In genomic region chr2:78977661-78978145, GRCh38 we compare ENCODE assay signal across 1 cellular context.
TF ChIP-seq lines count a peak whose summit lies in the region.

No MANE protein-coding gene starts in this region.

TF ChIP-seq in GM12878, 131 proteins besides CTCF, POLR2A, EP300 and RAD21 (continued from another document):
- 0 out of 2 replicates have a peak, but pooled peaks have one; percentile 44 for TF ChIP-seq CBFB (IDR thresholded peaks at IDR 0.05; ENCODE audit: low read depth)
- peak; percentile 60; the same call in 1 of the 2 replicates for TF ChIP-seq FOXM1 (IDR thresholded peaks at IDR 0.05; ENCODE audit: low read depth, low read length)
- 0 out of 2 replicates have a peak, but pooled peaks have one; percentile 29 for TF ChIP-seq YY1 (IDR thresholded peaks at IDR 0.05; ENCODE audit: low read depth, low read length)
- TF ChIP-seq NFIC (IDR thresholded peaks at IDR 0.05; ENCODE audit: low read depth, low read length), result peak; percentile 76
- no peak for TF ChIP-seq SMAD1 (IDR thresholded peaks at IDR 0.05; ENCODE audit: low read depth, partially characterized antibody)
- TF ChIP-seq RCOR1 (conservative IDR thresholded peaks at IDR 0.05; ENCODE audit: low read depth, low read length), result peak; percentile 88; the same call in 1 of the 2 replicates
- TF ChIP-seq SPI1 (IDR thresholded peaks at IDR 0.05; ENCODE audit: borderline replicate concordance, insufficient read depth, low read depth, low read length), result peak; percentile 99
- TF ChIP-seq CREB1 (IDR thresholded peaks at IDR 0.05; ENCODE audit: low read depth), result no peak
- peak; percentile 98 for TF ChIP-seq IKZF1 (conservative IDR thresholded peaks at IDR 0.05)
- peak; percentile 93; the same call in 1 of the 2 replicates for TF ChIP-seq STAT3 (IDR thresholded peaks at IDR 0.05; ENCODE audit: low read depth, low read length)
- peak; percentile 14; the same call in 1 of the 2 replicates for TF ChIP-seq TCF3 (IDR thresholded peaks at IDR 0.05; ENCODE audit: borderline replicate concordance, insufficient read depth, low read depth, low read length)
- TF ChIP-seq JUND (IDR thresholded peaks at IDR 0.05; ENCODE audit: low read depth, low read length), result peak; percentile 55; the same call in 1 of the 2 replicates
- TF ChIP-seq ZBED1 (IDR thresholded peaks at IDR 0.05; ENCODE audit: borderline replicate concordance), result no peak
- peak; percentile 95 for TF ChIP-seq RELB (IDR thresholded peaks at IDR 0.05; ENCODE audit: low read depth)
- peak; percentile 64 for TF ChIP-seq MLLT1 (IDR thresholded peaks at IDR 0.05)
- no peak for TF ChIP-seq ZBTB11 (CRISPR knock-in tag; IDR thresholded peaks at IDR 0.05)
- TF ChIP-seq ZNF217 (IDR thresholded peaks at IDR 0.05), result peak; percentile 82; the same call in 1 of the 2 replicates
- TF ChIP-seq NR2F1 (conservative IDR thresholded peaks at IDR 0.05), result peak; percentile 92
- TF ChIP-seq GABPA (IDR thresholded peaks at IDR 0.05; ENCODE audit: low read depth), result 0 out of 2 replicates have a peak, but pooled peaks have one; percentile 20
- peak; percentile 67; the same call in 1 of the 2 replicates for TF ChIP-seq PKNOX1 (IDR thresholded peaks at IDR 0.05)
- no peak for TF ChIP-seq SUZ12 (IDR thresholded peaks at IDR 0.05; ENCODE audit: unreplicated experiment)
- TF ChIP-seq NBN (IDR thresholded peaks at IDR 0.05), result peak; percentile 65
- peak; percentile 83 for TF ChIP-seq GATAD2B (conservative IDR thresholded peaks at IDR 0.05; ENCODE audit: low read depth)
- peak; percentile 32; the same call in 1 of the 2 replicates for TF ChIP-seq CREM (IDR thresholded peaks at IDR 0.05; ENCODE audit: low read depth)
- TF ChIP-seq HDAC2 (IDR thresholded peaks at IDR 0.05), result no peak
- peak; percentile 73; the same call in 1 of the 2 replicates for TF ChIP-seq PAX5 (IDR thresholded peaks at IDR 0.05; ENCODE audit: borderline replicate concordance, low read depth, low read length)
- TF ChIP-seq RB1 (IDR thresholded peaks at IDR 0.05; ENCODE audit: borderline replicate concordance), result no peak
- peak; percentile 96 for TF ChIP-seq BCL11A (IDR thresholded peaks at IDR 0.05; ENCODE audit: low read depth, low read length)
- peak; percentile 99 for TF ChIP-seq IKZF2 (IDR thresholded peaks at IDR 0.05)
- TF ChIP-seq MXI1 (IDR thresholded peaks at IDR 0.05; ENCODE audit: low read depth, low read length), result 0 out of 2 replicates have a peak, but pooled peaks have one; percentile 10
- peak in 1 of 2 experiments; percentile 81; a peak in 2 of 4 replicates for TF ChIP-seq ETV6 (conservative IDR thresholded peaks at IDR 0.05 in 1 of 2, IDR thresholded peaks at IDR 0.05 in 1 of 2; ENCODE audit: borderline replicate concordance in 1 of 2, low read depth in 1 of 2)
- TF ChIP-seq CHD2 (IDR thresholded peaks at IDR 0.05; ENCODE audit: borderline replicate concordance, low read depth, low read length), result peak; percentile 58
- TF ChIP-seq NRF1 (conservative IDR thresholded peaks at IDR 0.05; ENCODE audit: low read depth, low read length), result no peak
- peak; percentile 49; the same call in 1 of the 2 replicates for TF ChIP-seq TCF12 (IDR thresholded peaks at IDR 0.05; ENCODE audit: low read depth, low read length)
- TF ChIP-seq RUNX3 (IDR thresholded peaks at IDR 0.05; ENCODE audit: low read length), result peak; percentile 89
- no peak for TF ChIP-seq SIN3A (IDR thresholded peaks at IDR 0.05; ENCODE audit: low read depth, low read length)
- TF ChIP-seq BACH1 (IDR thresholded peaks at IDR 0.05; ENCODE audit: borderline replicate concordance), result peak; percentile 94; the same call in 1 of the 2 replicates
- peak; percentile 82; the same call in 1 of the 2 replicates for TF ChIP-seq CBX5 (IDR thresholded peaks at IDR 0.05; ENCODE audit: low read depth)
- TF ChIP-seq ATF7 (IDR thresholded peaks at IDR 0.05; ENCODE audit: low read depth), result peak; percentile 79
- TF ChIP-seq NKRF (conservative IDR thresholded peaks at IDR 0.05), result peak; percentile 36; the same call in 1 of the 2 replicates
- TF ChIP-seq ZNF384 (IDR thresholded peaks at IDR 0.05; ENCODE audit: borderline replicate concordance, low read depth, low read length), result peak; percentile 87
- TF ChIP-seq IRF4 (IDR thresholded peaks at IDR 0.05; ENCODE audit: low read depth, low read length), result peak; percentile 91
- no peak for TF ChIP-seq CHD1 (IDR thresholded peaks at IDR 0.05; ENCODE audit: low read depth, low read length)
- peak; percentile 99 for TF ChIP-seq MTA2 (IDR thresholded peaks at IDR 0.05; ENCODE audit: low read depth)
- TF ChIP-seq BHLHE40 (IDR thresholded peaks at IDR 0.05; ENCODE audit: borderline replicate concordance in 1 of 2, low read depth in 2 of 2, low read length in 1 of 2), result peak; percentile 36 to 37; a peak in 1 of 4 replicates
- TF ChIP-seq BMI1 (IDR thresholded peaks at IDR 0.05; ENCODE audit: borderline replicate concordance), result peak; percentile 90
- peak; percentile 74 for TF ChIP-seq ATF2 (IDR thresholded peaks at IDR 0.05; ENCODE audit: low read length)
- no peak for TF ChIP-seq PAX8 (IDR thresholded peaks at IDR 0.05)
- TF ChIP-seq SKIL (IDR thresholded peaks at IDR 0.05; ENCODE audit: low read depth, poor library complexity, severe bottlenecking), result peak; percentile 72
- TF ChIP-seq EED (IDR thresholded peaks at IDR 0.05; ENCODE audit: low read depth), result peak; percentile 68
